In genomic region chr20:58986968-58987517, GRCh38 we compare ENCODE assay signal across 20 cellular contexts. TPM values are rescaled to one million over a fixed set of nuclear protein-coding genes. Genes with fewer than 3 reads are reported as not detected.
DNase-seq lines count a peak whose midpoint lies in the region; ATAC-seq and TF ChIP-seq lines count a peak whose summit lies in the region.
"Had no signal": no experiment of that assay in that cellular context is flagged by ENCODE, and none has a peak within 500 bp of the region (broad histone marks: within the 10 kb centered on the region; RNA-seq: fewer than 3 reads in every experiment).

No MANE protein-coding gene starts in this region.

- H3K9me3 Mint-ChIP-seq in MCF 10A (ENCODE audit: unreplicated experiment) (no peaks in the 10 kb centered on the region), endodermal cell (no peaks in the 10 kb centered on the region)
- H3K9me3 Mint-ChIP-seq: dendritic cell treated with granulocyte-macrophage colony-stimulating factor and Interleukin-4, amounts not matched to agents 40 ng/mL and 50 ng/mL, for 4 days; GM23338; nephron progenitor cell had no signal

- H3K4me1 ChIP-seq in breast epithelium (peaks cover 0 to 2% of the 10 kb centered on the region in 2 donors), endodermal cell (ENCODE audit: control insufficient read depth, insufficient read depth, low read length) (no peaks in the 10 kb centered on the region), stomach smooth muscle (ENCODE audit: control insufficient read depth, insufficient read depth, low read length) (peaks cover 24% of the 10 kb centered on the region)

- peaks cover 20% of the 10 kb centered on the region for H3K4me1 Mint-ChIP-seq in MCF 10A (ENCODE audit: insufficient read depth, unreplicated experiment)
- peaks cover 23% of the 10 kb centered on the region for H3K4me1 Mint-ChIP-seq in endodermal cell

- H3K27me3 ChIP-seq in breast epithelium (no peaks in the 10 kb centered on the region), endodermal cell (ENCODE audit: control insufficient read depth, insufficient read depth, low read length, poor library complexity, severe bottlenecking) (no peaks in the 10 kb centered on the region), stomach smooth muscle (ENCODE audit: control insufficient read depth in 1 of 2, insufficient read depth in 2 of 2, low read length in 2 of 2) (no peaks in the 10 kb centered on the region)
- H3K27me3 ChIP-seq: SJCRH30 had no signal

- H3K4me3 Mint-ChIP-seq in MCF 10A (ENCODE audit: unreplicated experiment) (no peak overlapping the region), endodermal cell (no peak overlapping the region)
- H3K4me3 Mint-ChIP-seq: dendritic cell treated with granulocyte-macrophage colony-stimulating factor and Interleukin-4, amounts not matched to agents 40 ng/mL and 50 ng/mL, for 4 days; GM23338; nephron progenitor cell had no signal

- H3K9ac ChIP-seq in endodermal cell (ENCODE audit: extremely low read depth, low read length, poor library complexity, severe bottlenecking) (no peak overlapping the region), stomach smooth muscle (ENCODE audit: low read length in 2 of 2) (no peak overlapping the region)

- no peak overlapping the region for H3K4me3 ChIP-seq in breast epithelium
- H3K4me3 ChIP-seq in endodermal cell (ENCODE audit: low read length), result no peak overlapping the region
- no peak overlapping the region for H3K4me3 ChIP-seq in stomach smooth muscle (ENCODE audit: low read length in 2 of 2)
- H3K4me3 ChIP-seq: GM12878, GM23338, psoas muscle, SJCRH30 had no signal

- 93 to 95% methylated on average over 7 to 8 of the region's 8 CpGs for WGBS in endodermal cell (ENCODE audit: insufficient coverage in 1 of 2, insufficient read length in 1 of 2), 2 experiments

- TF ChIP-seq CTCF in breast epithelium (IDR thresholded peaks at IDR 0.05) (no peak), MCF 10A (IDR thresholded peaks at IDR 0.05; ENCODE audit: unreplicated experiment) (no peak), endodermal cell (conservative IDR thresholded peaks at IDR 0.05) (no peak)

- ATAC-seq in GM21367 (IDR thresholded peaks at IDR 0.05; ENCODE audit: unreplicated experiment), result no peak
- no peak for ATAC-seq in GM18907 (IDR thresholded peaks at IDR 0.05; ENCODE audit: unreplicated experiment)
- ATAC-seq: GM12878, GM23338, psoas muscle had no signal

- POLR2A ChIA-PET in MCF 10A (lab: Yijun Ruan, JAX), result no interaction called here

- no TSS peak for BruUV-seq in MCF 10A (replicated peaks; lab: Mats Ljungman, UMichigan)

- H3K27me3 Mint-ChIP-seq in MCF 10A (ENCODE audit: insufficient read depth, unreplicated experiment) (no peaks in the 10 kb centered on the region), endodermal cell (ENCODE audit: insufficient read depth) (no peaks in the 10 kb centered on the region)
- H3K27me3 Mint-ChIP-seq: dendritic cell treated with granulocyte-macrophage colony-stimulating factor and Interleukin-4, amounts not matched to agents 40 ng/mL and 50 ng/mL, for 4 days had no signal

- no peak for TF ChIP-seq POLR2A in breast epithelium (IDR thresholded peaks at IDR 0.05)

- CTCF ChIA-PET in MCF 10A (lab: Yijun Ruan, JAX), result no interaction called here

- H3K9me3 ChIP-seq in breast epithelium, result no peaks in the 10 kb centered on the region
- H3K9me3 ChIP-seq in endodermal cell (ENCODE audit: control insufficient read depth, low read length), result no peaks in the 10 kb centered on the region
- no peaks in the 10 kb centered on the region for H3K9me3 ChIP-seq in stomach smooth muscle (ENCODE audit: control insufficient read depth in 2 of 2, low read length in 2 of 2)
- H3K9me3 ChIP-seq: Caco-2, psoas muscle, SJCRH30 had no signal

- H3K36me3 Mint-ChIP-seq in MCF 10A (ENCODE audit: insufficient read depth, unreplicated experiment) (peaks cover 62% of the 10 kb centered on the region), endodermal cell (ENCODE audit: low read depth) (peaks cover 62% of the 10 kb centered on the region)

- DNase-seq in breast epithelium (ENCODE audit: low spot score in 2 of 2) (no peak), MCF 10A (ENCODE audit: unreplicated experiment) (no peak), SHP77 (lab: John Stamatoyannopoulos, UW) (peak; percentile 79 to 86), endodermal cell (peak; percentile 14), T1000 (lab: John Stamatoyannopoulos, UW) (no peak)
- DNase-seq: activated CD4-positive, alpha-beta T cell treated with anti-CD3 and anti-CD28 coated beads, Interleukin-2, amount 50 U/mL, for 1 hour; erythroblast; Karpas-422; NCI-H2171; nephron progenitor cell; psoas muscle; SJCRH30 had no signal

- intact Hi-C loops in breast epithelium (cut with DNase I; ENCODE audit: low total_unique reads), result loop anchor here (10.0 kb wide), 1 partner anchor 92 kb away; no protein-coding TSS in a partner anchor
- intact Hi-C loops in MCF 10A (cut with micrococcal nuclease), result no loop called here

- H3K27ac Mint-ChIP-seq in MCF 10A (ENCODE audit: low read depth, unreplicated experiment), result no peak overlapping the region
- H3K27ac Mint-ChIP-seq in endodermal cell, result no peak overlapping the region
- H3K27ac Mint-ChIP-seq: dendritic cell treated with granulocyte-macrophage colony-stimulating factor and Interleukin-4, amounts not matched to agents 40 ng/mL and 50 ng/mL, for 4 days; GM23338 had no signal

- H3K36me3 ChIP-seq in breast epithelium (peaks cover 6% of the 10 kb centered on the region), endodermal cell (ENCODE audit: control insufficient read depth, insufficient read depth, low read length) (peaks cover 66% of the 10 kb centered on the region), stomach smooth muscle (ENCODE audit: control insufficient read depth in 2 of 2, insufficient read depth in 2 of 2, low read length in 2 of 2) (peaks cover 48 to 50% of the 10 kb centered on the region in 2 donors)

- H3K27ac ChIP-seq in breast epithelium (peak overlapping the region; percentile 19 to 64), endodermal cell (ENCODE audit: low read depth, low read length) (no peak overlapping the region), stomach smooth muscle (ENCODE audit: low read length) (peak overlapping the region; percentile 2)
- H3K27ac ChIP-seq: psoas muscle, SJCRH30 had no signal

RNA-seq across cellular contexts. Expression of gene NELFCD, which starts 6.0 kb away (rescaled TPM):
- total RNA-seq in breast epithelium (10 to 100 TPM; 50.1 to 78.7 (median 77.7) TPM), MCF 10A (2022) (59.6 and 79.8 TPM in 2 replicates), endodermal cell (10 to 100 TPM; 66.6 to 72.5 TPM)
- 126 TPM for polyA plus RNA-seq in endodermal cell (2013, experiment 1 of 2)
- polyA plus RNA-seq in endodermal cell (2013, experiment 2 of 2), result 112 TPM

RNA-seq across cellular contexts. Expression of gene CTSZ, which starts 20.0 kb away (rescaled TPM):
- 100 to 1,000 TPM; 135 to 238 (median 181) TPM for total RNA-seq in breast epithelium
- 96.6 and 103 TPM in 2 replicates for total RNA-seq in MCF 10A (2022)
- total RNA-seq in endodermal cell, result 10 to 100 TPM; 55.9 to 76.6 TPM
- 33.0 TPM for polyA plus RNA-seq in endodermal cell (2013, experiment 1 of 2)
- 30.2 TPM for polyA plus RNA-seq in endodermal cell (2013, experiment 2 of 2)
- total RNA-seq: SJCRH30 had no signal

RNA-seq across cellular contexts. Expression of gene TUBB1, which starts 32.2 kb away (rescaled TPM):
- total RNA-seq in breast epithelium (under 1 TPM in 1 of 3 donors, not detected in 2; 0.16 TPM), MCF 10A (2022) (not detected in 2 replicates), endodermal cell (not detected)
- polyA plus RNA-seq in endodermal cell (2013, experiment 1 of 2), result not detected
- not detected for polyA plus RNA-seq in endodermal cell (2013, experiment 2 of 2)
- total RNA-seq: astrocyte, GM23338, SJCRH30 had no signal
- polyA plus RNA-seq: GM23338 had no signal

RNA-seq across cellular contexts. Expression of gene ATP5F1E, which starts 45.1 kb away (rescaled TPM):
- total RNA-seq in breast epithelium, result 10 to 100 TPM; 25.6 to 36.4 (median 31.4) TPM
- total RNA-seq in MCF 10A (2022), result 65.2 and 69.7 TPM in 2 replicates
- 10 to 100 TPM; 52.6 to 62.6 TPM for total RNA-seq in endodermal cell
- 73.3 TPM for polyA plus RNA-seq in endodermal cell (2013, experiment 1 of 2)
- 79.4 TPM for polyA plus RNA-seq in endodermal cell (2013, experiment 2 of 2)

RNA-seq across cellular contexts. Expression of gene PRELID3B, which starts 55.5 kb away (rescaled TPM):
- total RNA-seq in breast epithelium (10 to 100 TPM; 43.7 to 55.4 (median 52.4) TPM), MCF 10A (2022) (180 and 197 TPM in 2 replicates), endodermal cell (10 to 100 TPM; 48.6 to 50.8 TPM)
- 54.6 TPM for polyA plus RNA-seq in endodermal cell (2013, experiment 1 of 2)
- 51.3 TPM for polyA plus RNA-seq in endodermal cell (2013, experiment 2 of 2)

Comparison
In these comparisons a context has a peak if more than half of its experiments do, and no peak if none do; other contexts are left out.
1. DNase-seq: peak in SHP77 (2 of 2) and endodermal cell (single experiment); none in breast epithelium (0 of 2), MCF 10A (single experiment) and T1000 (single experiment).